In genomic region chr1:53715478-53715877, GRCh38 we compare ENCODE assay signal across 9 cellular contexts. TPM values are rescaled to one million over a fixed set of nuclear protein-coding genes. Genes with fewer than 3 reads are reported as not detected.
DNase-seq lines count a peak whose midpoint lies in the region; ATAC-seq and TF ChIP-seq lines count a peak whose summit lies in the region.
"Had no signal": no experiment of that assay in that cellular context is flagged by ENCODE, and none has a peak within 500 bp of the region (broad histone marks: within the 10 kb centered on the region; RNA-seq: fewer than 3 reads in every experiment).

No MANE protein-coding gene starts in this region.

- TF ChIP-seq CTCF in GM10248 (IDR thresholded peaks at IDR 0.05; ENCODE audit: control extremely low read depth, extremely low read depth, low read depth, missing control alignments) (peak; percentile 52), OCI-LY3 (IDR thresholded peaks at IDR 0.05; ENCODE audit: low read depth, low read length) (peak; percentile 46), epithelial cell of proximal tubule (conservative IDR thresholded peaks at IDR 0.05; ENCODE audit: low read depth, low read length) (peak; percentile 65)

- no peak for ATAC-seq in GM19023 (IDR thresholded peaks at IDR 0.05; ENCODE audit: unreplicated experiment)
- ATAC-seq in HG03378 (IDR thresholded peaks at IDR 0.05; ENCODE audit: unreplicated experiment), result no peak
- no peak for ATAC-seq in HG03139 (IDR thresholded peaks at IDR 0.05; ENCODE audit: unreplicated experiment)

- no peak overlapping the region for H3K4me3 ChIP-seq in OCI-LY3 (ENCODE audit: low read length)
- no peak overlapping the region for H3K4me3 ChIP-seq in epithelial cell of proximal tubule (ENCODE audit: low read depth, low read length)

- H3K79me2 ChIP-seq in OCI-LY3 (ENCODE audit: low read length), result no peaks in the 10 kb centered on the region

- no peaks in the 10 kb centered on the region for H3K9me3 ChIP-seq in OCI-LY3 (ENCODE audit: insufficient read depth, low read length)

- no peak overlapping the region for H3K4me2 ChIP-seq in OCI-LY3 (ENCODE audit: low read length)

- H4K20me1 ChIP-seq in OCI-LY3 (ENCODE audit: insufficient read depth, low read length), result no peaks in the 10 kb centered on the region

- no peaks in the 10 kb centered on the region for H3K4me1 ChIP-seq in OCI-LY3 (ENCODE audit: low read length)

- no peaks in the 10 kb centered on the region for H3K36me3 ChIP-seq in OCI-LY3 (replicated peaks; ENCODE audit: low read depth, low read length)

- no peaks in the 10 kb centered on the region for H3K27me3 ChIP-seq in OCI-LY3 (ENCODE audit: low read depth, low read length)

- H3K9ac ChIP-seq in OCI-LY3 (ENCODE audit: low read length), result no peak overlapping the region

- POLR2A ChIA-PET in GM10248 (lab: Yijun Ruan, JAX), result no interaction called here

- H3K27ac ChIP-seq in OCI-LY3 (ENCODE audit: low read length), result no peak overlapping the region

- H2AFZ ChIP-seq in OCI-LY3 (ENCODE audit: low read depth, low read length), result no peak overlapping the region

- DNase-seq in 8988T (peak; percentile 40), GM10248 (ENCODE audit: extremely low spot score) (peak; percentile 45), epithelial cell of proximal tubule (ENCODE audit: low read depth) (no peak), activated gamma-delta T cell (lab: John Stamatoyannopoulos, UW) (no peak)
- DNase-seq: T-helper 9 cell had no signal

- CTCF ChIA-PET in GM10248 (lab: Yijun Ruan, JAX), result interaction anchor here (0.6 to 2.1 kb wide), 5 partner anchors 9 to 244 kb away, joined by 3 to 7 read pairs (median 4); no protein-coding TSS in a partner anchor

RNA-seq across cellular contexts. Expression of gene GLIS1, which starts 23.5 kb away (rescaled TPM):
- 2.5 and 2.7 TPM in 2 replicates for total RNA-seq in epithelial cell of proximal tubule

Comparison
In these comparisons a context has a peak if more than half of its experiments do, and no peak if none do; other contexts are left out.
1. DNase-seq: peak in 8988T (single experiment) and GM10248 (single experiment); none in epithelial cell of proximal tubule (single experiment) and activated gamma-delta T cell (single experiment).
2. Peak in every context shown above with its lines, with median percentiles within 50 percentile points of each other: CTCF ChIP-seq.